24 cellular contexts compared by ENCODE assay signal in genomic region chr20:56758706-56759105, GRCh38.
"Had no signal": no experiment of that assay in that cellular context is flagged by ENCODE, and none has a peak within 500 bp of the region (broad histone marks: within the 10 kb centered on the region; RNA-seq: fewer than 3 reads in every experiment).

No MANE protein-coding gene starts in this region.

- DNase-seq: colonic mucosa; cortex of kidney; effector CD8-positive, alpha-beta T cell; effector memory CD8-positive, alpha-beta T cell; endodermal cell; erythroblast; esophagus squamous epithelium; foreskin fibroblast; foreskin melanocyte; heart left ventricle; hypothalamus; left cardiac atrium; left lung; left ventricle myocardium superior; lower lobe of right lung; mesendoderm; mucosa of descending colon; naive B cell; naive thymus-derived CD8-positive, alpha-beta T cell had no signal

- ATAC-seq: effector memory CD8-positive, alpha-beta T cell; esophagus mucosa; gastroesophageal sphincter; heart left ventricle; left cardiac atrium; left lung; left ventricle myocardium superior; lower lobe of right lung; mucosa of descending colon; naive thymus-derived CD8-positive, alpha-beta T cell had no signal

- FAIRE-seq: endometrium, islet of Langerhans, keratinocyte had no signal
